31 cellular contexts compared by ENCODE assay signal in genomic region chr13:95209109-95209508, GRCh38.
"Had no signal": no experiment of that assay in that cellular context is flagged by ENCODE, and none has a peak within 500 bp of the region (broad histone marks: within the 10 kb centered on the region; RNA-seq: fewer than 3 reads in every experiment).

No MANE protein-coding gene starts in this region.

- H3K4me1 Mint-ChIP-seq: activated T-helper 17 cell treated with anti-CD3 and anti-CD28 coated beads, Interleukin-2, amount 50 U/mL, for 72 hours; central memory CD8-positive, alpha-beta T cell had no signal

- H3K4me3 ChIP-seq: ascending aorta, cardiac muscle cell, colonic mucosa, MG63, SJCRH30, SK-N-MC had no signal

- H3K27ac ChIP-seq: ascending aorta, cardiac muscle cell, colonic mucosa, SJCRH30, SK-N-MC, WERI-Rb-1 had no signal

- H3K4me1 ChIP-seq: ascending aorta, colonic mucosa, SJCRH30 had no signal

- H3K4me3 Mint-ChIP-seq: activated CD8-positive, alpha-beta T cell treated with anti-CD3 and anti-CD28 coated beads for 36 hours; activated naive CD8-positive, alpha-beta T cell treated with anti-CD3 and anti-CD28 coated beads, Interleukin-2, amount 10 ng/mL, durations not matched to agents 7 days and 5 days; activated T-cell treated with anti-CD3 and anti-CD28 coated beads, Interleukin-2, amount 50 U/mL, for 72 hours; activated T-helper 17 cell treated with anti-CD3 and anti-CD28 coated beads, Interleukin-2, amount 50 U/mL, for 72 hours; central memory CD8-positive, alpha-beta T cell had no signal

- H3K9me3 ChIP-seq: ascending aorta, colonic mucosa, MG63, SJCRH30 had no signal

- DNase-seq: activated CD4-positive, alpha-beta T cell treated with anti-CD3 and anti-CD28 coated beads for 1 hour; activated CD4-positive, alpha-beta T cell treated with anti-CD3 and anti-CD28 coated beads for 48 hours; activated CD4-positive, CD25-positive, alpha-beta regulatory T cell; activated CD8-positive, alpha-beta T cell treated with anti-CD3 and anti-CD28 coated beads for 36 hours; activated effector memory CD4-positive, alpha-beta T cell treated with anti-CD3 and anti-CD28 coated beads, Interleukin-2, amount 50 U/mL, for 16 hours; activated naive CD4-positive, alpha-beta T cell; activated naive CD4-positive, alpha-beta T cell treated with anti-CD3 and anti-CD28 coated beads, Interleukin-2, amount 50 U/mL, for 16 hours; activated naive CD8-positive, alpha-beta T cell treated with anti-CD3 and anti-CD28 coated beads, Interleukin-2, amount 10 ng/mL, durations not matched to agents 7 days and 5 days; activated T-cell treated with anti-CD3 and anti-CD28 coated beads, Interleukin-2, amount 50 U/mL, for 1 hour; activated T-cell treated with anti-CD3 and anti-CD28 coated beads, Interleukin-2, amount 50 U/mL, for 72 hours; amygdala; colonic mucosa; MG63; NCI-H1048; NCI-H1105 treated with DMSO at 0.1 percent for 48 hours; NCI-H1436; NCI-H1694; NCI-H1930; NCI-H2081 treated with DMSO at 0.1 percent for 48 hours; NCI-H345; NCI-H524 treated with DMSO at 0.1 percent for 48 hours; OCI-M1; SHP77; SJCRH30; T1000; WERI-Rb-1 had no signal

- ATAC-seq: activated CD8-positive, alpha-beta T cell treated with anti-CD3 and anti-CD28 coated beads for 36 hours; activated T-cell treated with anti-CD3 and anti-CD28 coated beads, Interleukin-2, amount 50 U/mL, for 72 hours; activated T-helper 17 cell treated with anti-CD3 and anti-CD28 coated beads, Interleukin-2, amount 50 U/mL, for 72 hours had no signal

- H3K9me3 Mint-ChIP-seq: activated CD8-positive, alpha-beta T cell treated with anti-CD3 and anti-CD28 coated beads for 36 hours; activated naive CD8-positive, alpha-beta T cell treated with anti-CD3 and anti-CD28 coated beads, Interleukin-2, amount 10 ng/mL, durations not matched to agents 7 days and 5 days; activated T-cell treated with anti-CD3 and anti-CD28 coated beads, Interleukin-2, amount 50 U/mL, for 72 hours; activated T-helper 17 cell treated with anti-CD3 and anti-CD28 coated beads, Interleukin-2, amount 50 U/mL, for 72 hours; central memory CD8-positive, alpha-beta T cell had no signal

- H3K36me3 ChIP-seq: cardiac muscle cell, colonic mucosa had no signal

- H3K27me3 ChIP-seq: ascending aorta, cardiac muscle cell, colonic mucosa, MG63, SJCRH30 had no signal

- H3K27me3 Mint-ChIP-seq: activated CD8-positive, alpha-beta T cell treated with anti-CD3 and anti-CD28 coated beads for 36 hours; activated naive CD8-positive, alpha-beta T cell treated with anti-CD3 and anti-CD28 coated beads, Interleukin-2, amount 10 ng/mL, durations not matched to agents 7 days and 5 days; activated T-helper 17 cell treated with anti-CD3 and anti-CD28 coated beads, Interleukin-2, amount 50 U/mL, for 72 hours; central memory CD8-positive, alpha-beta T cell had no signal

- H3K27ac Mint-ChIP-seq: activated CD8-positive, alpha-beta T cell treated with anti-CD3 and anti-CD28 coated beads for 36 hours; activated naive CD8-positive, alpha-beta T cell treated with anti-CD3 and anti-CD28 coated beads, Interleukin-2, amount 10 ng/mL, durations not matched to agents 7 days and 5 days; activated T-cell treated with anti-CD3 and anti-CD28 coated beads, Interleukin-2, amount 50 U/mL, for 72 hours; activated T-helper 17 cell treated with anti-CD3 and anti-CD28 coated beads, Interleukin-2, amount 50 U/mL, for 72 hours had no signal
